In the genomic region with DNA sequence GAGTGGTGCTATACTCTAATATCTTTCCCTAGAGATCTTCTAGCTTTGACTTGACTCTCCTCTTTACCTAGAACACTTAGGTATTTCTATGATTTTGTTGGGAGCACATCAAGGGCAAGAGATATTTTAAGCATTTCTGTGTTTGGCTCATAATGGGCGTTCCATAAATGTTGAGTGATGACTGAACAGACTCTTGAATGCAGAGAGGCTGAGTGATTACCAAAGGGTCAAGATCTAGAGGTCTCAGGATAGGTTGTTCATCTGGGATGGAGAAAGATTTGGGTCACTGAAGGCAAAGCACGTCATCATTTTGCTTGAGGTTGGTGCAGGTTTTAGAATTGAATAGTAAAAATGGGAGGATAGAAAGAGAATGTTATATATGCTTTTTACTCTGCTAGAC, we compare ENCODE assay signal across 2 cellular contexts.
TF ChIP-seq lines count a peak whose summit lies in the region.

No MANE protein-coding gene starts in this region.

TF ChIP-seq in HepG2, 621 proteins besides CTCF, POLR2A, EP300 and RAD21:
- TF ChIP-seq PLRG1 (conservative IDR thresholded peaks at IDR 0.05) (no peak), CREB1 (IDR thresholded peaks at IDR 0.05) (peak; percentile 37; the same call in 1 of the 2 replicates), CREB1 (CRISPR knock-in tag; IDR thresholded peaks at IDR 0.05) (no peak), STAT5B (CRISPR knock-in tag; IDR thresholded peaks at IDR 0.05) (no peak), JUND (CRISPR knock-in tag; IDR thresholded peaks at IDR 0.05) (no peak), MED13 (CRISPR knock-in tag; IDR thresholded peaks at IDR 0.05) (no peak), GTF3A (CRISPR knock-in tag; conservative IDR thresholded peaks at IDR 0.05) (no peak), RFXANK (CRISPR knock-in tag; IDR thresholded peaks at IDR 0.05) (no peak)
- TF ChIP-seq, protein P1, sequence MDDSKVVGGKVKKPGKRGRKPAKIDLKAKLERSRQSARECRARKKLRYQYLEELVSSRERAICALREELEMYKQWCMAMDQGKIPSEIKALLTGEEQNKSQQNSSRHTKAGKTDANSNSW (CRISPR knock-in tag; IDR thresholded peaks at IDR 0.05; ENCODE audit: borderline replicate concordance), result no peak

TF ChIP-seq in H1, 55 proteins besides CTCF, POLR2A, EP300 and RAD21:
- TF ChIP-seq GABPA (IDR thresholded peaks at IDR 0.05; ENCODE audit: borderline replicate concordance, insufficient read depth, low read length) (no peak), SUZ12 (IDR thresholded peaks at IDR 0.05; ENCODE audit: low read length) (no peak), RFX5 (IDR thresholded peaks at IDR 0.05; ENCODE audit: borderline replicate concordance, low read depth, low read length) (no peak), TBP (IDR thresholded peaks at IDR 0.05; ENCODE audit: low read depth, low read length) (no peak), ASH2L (IDR thresholded peaks at IDR 0.05; ENCODE audit: low read length) (no peak), SRF (IDR thresholded peaks at IDR 0.05; ENCODE audit: low read depth, low read length) (no peak), KDM1A (IDR thresholded peaks at IDR 0.05; ENCODE audit: borderline replicate concordance, low read length) (no peak), TCF12 (IDR thresholded peaks at IDR 0.05; ENCODE audit: low read depth, low read length) (no peak)
- TF ChIP-seq, protein P2, sequence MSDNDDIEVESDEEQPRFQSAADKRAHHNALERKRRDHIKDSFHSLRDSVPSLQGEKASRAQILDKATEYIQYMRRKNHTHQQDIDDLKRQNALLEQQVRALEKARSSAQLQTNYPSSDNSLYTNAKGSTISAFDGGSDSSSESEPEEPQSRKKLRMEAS (IDR thresholded peaks at IDR 0.05), result no peak
